ENCODE assay signal across 8 cellular contexts in the genomic region with DNA sequence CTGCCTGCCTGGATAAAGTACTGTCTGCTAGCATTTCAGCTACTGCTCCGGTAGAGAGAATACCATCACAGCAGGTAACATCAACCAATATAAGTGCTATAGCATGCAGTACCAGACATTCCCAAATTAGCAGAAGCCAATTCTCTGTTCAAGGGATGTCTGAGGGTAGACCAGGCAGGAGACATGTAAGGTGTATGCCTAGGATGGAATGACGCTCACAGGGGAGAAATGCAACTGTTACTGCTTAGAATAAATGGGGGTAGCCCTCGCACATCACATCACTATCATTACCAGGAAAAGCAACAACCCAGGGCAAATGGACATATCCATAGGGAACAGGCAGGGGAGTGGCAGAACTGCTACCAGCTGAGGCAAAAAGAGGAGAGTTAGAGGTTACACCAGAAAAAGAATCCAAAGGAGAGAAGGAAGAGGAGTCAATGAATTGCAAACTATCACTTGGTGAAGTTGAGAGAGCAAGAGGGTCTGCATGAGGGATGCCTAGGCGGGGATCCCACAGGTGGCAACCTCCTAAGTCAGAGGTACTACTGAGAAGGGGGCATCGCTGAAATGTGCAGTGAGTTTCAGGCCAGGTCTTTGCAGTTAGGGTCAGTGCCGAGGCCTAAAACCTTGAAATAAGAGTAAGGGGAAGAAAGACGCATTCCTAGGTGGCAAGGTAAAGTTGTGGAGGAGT. TPM values are rescaled to one million over a fixed set of nuclear protein-coding genes. Genes with fewer than 3 reads are reported as not detected.
A peak's percentile ranks its signal among the peaks of the same experiment; 100 is the strongest.
DNase-seq lines count a peak whose midpoint lies in the region; ATAC-seq and TF ChIP-seq lines count a peak whose summit lies in the region.

No MANE protein-coding gene starts in this region.

- H3K27ac ChIP-seq in HCT116 (ENCODE audit: low read depth, low read length) (peak overlapping the region; percentile 91), WERI-Rb-1 (peak overlapping the region; percentile 68), skin epidermis (peak overlapping the region in 19 of 21 experiments; percentile 82 to 96 (median 93))

- POLR2A ChIA-PET in HCT116 (lab: Charles Lee), result no interaction called here

- peaks cover 11% of the 10 kb centered on the region for H3K9me3 Mint-ChIP-seq in glutamatergic neuron (ENCODE audit: unreplicated experiment)

- no peaks in the 10 kb centered on the region for H4K20me1 ChIP-seq in HCT116 (ENCODE audit: insufficient read depth)

- H3K27ac Mint-ChIP-seq in glutamatergic neuron (ENCODE audit: unreplicated experiment), result peak overlapping the region; percentile 93

- ATAC-seq in HCT116 (no peak), HG02852 (IDR thresholded peaks at IDR 0.05; ENCODE audit: unreplicated experiment) (no peak)

- H3K4me3 ChIP-seq in HCT116 (replicated peaks in 1 of 2; ENCODE audit: low read depth in 1 of 2, low read length in 2 of 2) (peak overlapping the region; percentile 81 to 85), WERI-Rb-1 (ENCODE audit: low read depth, low read length) (peak overlapping the region; percentile 84), skin epidermis (peak overlapping the region; percentile 52 to 96 (median 85))

- H3K27me3 Mint-ChIP-seq in glutamatergic neuron (ENCODE audit: unreplicated experiment), result peaks cover 13% of the 10 kb centered on the region

- no peaks in the 10 kb centered on the region for H3K27me3 ChIP-seq in HCT116 (ENCODE audit: insufficient read depth, low read length)
- H3K27me3 ChIP-seq in WERI-Rb-1 (ENCODE audit: insufficient read depth, low read depth, severe bottlenecking), result no peaks in the 10 kb centered on the region

- peaks cover 30% of the 10 kb centered on the region for H3K79me2 ChIP-seq in HCT116 (ENCODE audit: insufficient read depth, low read length)

- RAD21 ChIA-PET in HCT116 (lab: Charles Lee; ENCODE audit: low non-redundant PET in 1 of 2, low total read pairs in 2 of 2, uncharacterized antibody in 2 of 2, unreplicated experiment in 2 of 2), result interaction anchor here in 1 of 2 experiments (0.6 kb wide), 1 partner anchor 11 kb away, joined by 3 read pairs; no protein-coding TSS in a partner anchor

- H3K36me3 Mint-ChIP-seq in glutamatergic neuron (ENCODE audit: unreplicated experiment), result no peaks in the 10 kb centered on the region

- TF ChIP-seq CTCF in HCT116 (IDR thresholded peaks at IDR 0.05 in 2 of 3, conservative IDR thresholded peaks at IDR 0.05 in 1 of 3; ENCODE audit: borderline replicate concordance in 1 of 3, insufficient read depth in 1 of 3, low read depth in 2 of 3, low read length in 2 of 3), result no peak
- no peak for TF ChIP-seq CTCF in WERI-Rb-1 (IDR thresholded peaks at IDR 0.05; ENCODE audit: low read depth, low read length)
- no peak for TF ChIP-seq CTCF in glutamatergic neuron (IDR thresholded peaks at IDR 0.05; ENCODE audit: partially characterized antibody, unreplicated experiment)

- no peak for DNase-seq in HCT116 (ENCODE audit: low read depth, low spot score)
- DNase-seq in WERI-Rb-1, result no peak
- no peak for DNase-seq in glutamatergic neuron
- DNase-seq in LoVo (ENCODE audit: low spot score), result no peak
- no peak for DNase-seq in stimulated activated CD4-positive, alpha-beta T cell treated with anti-CD3 and anti-CD28 coated beads, Interleukin-4, amount 100 ng/mL, for 1 hour
- no peak for DNase-seq in hepatic stellate cell (ENCODE audit: low spot score)

- H2AFZ ChIP-seq in HCT116 (ENCODE audit: low read depth, low read length, poor library complexity, severe bottlenecking), result no peak overlapping the region

- peak overlapping the region; percentile 86 for H3K9ac ChIP-seq in HCT116 (ENCODE audit: low read length)

- TF ChIP-seq RAD21 in HCT116 (IDR thresholded peaks at IDR 0.05; ENCODE audit: low read depth), result no peak

- H3K36me3 ChIP-seq in HCT116 (ENCODE audit: control insufficient read depth in 1 of 2, insufficient read depth in 2 of 2, low read length in 2 of 2), result peaks cover 33 to 34% of the 10 kb centered on the region in 2 experiments
- H3K36me3 ChIP-seq in WERI-Rb-1, result peaks cover 48% of the 10 kb centered on the region

- no peak for TF ChIP-seq POLR2A in HCT116 (IDR thresholded peaks at IDR 0.05; ENCODE audit: borderline replicate concordance, extremely low read depth, insufficient read depth, insufficient read length)

- H3K9me3 ChIP-seq in HCT116 (ENCODE audit: control insufficient read depth in 1 of 2, insufficient read depth in 1 of 2, low read depth in 1 of 2, low read length in 2 of 2) (no peaks in the 10 kb centered on the region), WERI-Rb-1 (ENCODE audit: severe bottlenecking) (no peaks in the 10 kb centered on the region)

- H3K4me3 Mint-ChIP-seq in glutamatergic neuron (ENCODE audit: unreplicated experiment), result peak overlapping the region; percentile 94

- H3K4me2 ChIP-seq in HCT116 (ENCODE audit: low read length), result peak overlapping the region; percentile 88

- H3K4me1 ChIP-seq in HCT116 (ENCODE audit: control insufficient read depth in 1 of 2, insufficient read depth in 2 of 2, low read length in 2 of 2), result peaks cover 11 to 34% of the 10 kb centered on the region in 2 experiments

- H3K4me1 Mint-ChIP-seq in glutamatergic neuron (ENCODE audit: low read depth, unreplicated experiment), result peaks cover 15% of the 10 kb centered on the region

- no peaks in the 10 kb centered on the region for H3K9me2 ChIP-seq in HCT116 (ENCODE audit: insufficient read depth)

- CTCF ChIA-PET in HCT116 (lab: Charles Lee), result interaction anchor here (1.0 to 1.3 kb wide), 2 partner anchors 11 to 78 kb away, joined by 3 to 4 read pairs; no protein-coding TSS in a partner anchor

- intact Hi-C loops in HCT116 (cut with micrococcal nuclease), result loop anchor here (5.0 kb wide), 3 partner anchors 150 to 525 kb away; a partner anchor contains a TSS

- BruUV-seq in HCT116 (replicated peaks; lab: Mats Ljungman, UMichigan), result no TSS peak

TF ChIP-seq in HCT116, 20 proteins besides CTCF, POLR2A, EP300 and RAD21:
- TF ChIP-seq CEBPB (IDR thresholded peaks at IDR 0.05; ENCODE audit: low read depth), result no peak
- TF ChIP-seq TCF7L2 (IDR thresholded peaks at IDR 0.05; ENCODE audit: borderline replicate concordance, extremely low read depth, insufficient read depth, insufficient read length), result no peak
- TF ChIP-seq, protein P1, sequence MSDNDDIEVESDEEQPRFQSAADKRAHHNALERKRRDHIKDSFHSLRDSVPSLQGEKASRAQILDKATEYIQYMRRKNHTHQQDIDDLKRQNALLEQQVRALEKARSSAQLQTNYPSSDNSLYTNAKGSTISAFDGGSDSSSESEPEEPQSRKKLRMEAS (IDR thresholded peaks at IDR 0.05), result no peak
- no peak for TF ChIP-seq SP1 (IDR thresholded peaks at IDR 0.05; ENCODE audit: low read depth)
- TF ChIP-seq ELF1 (IDR thresholded peaks at IDR 0.05; ENCODE audit: borderline replicate concordance, low read depth), result no peak
- no peak for TF ChIP-seq FOSL1 (IDR thresholded peaks at IDR 0.05; ENCODE audit: low read depth)
- no peak for TF ChIP-seq EZH2phosphoT487 (IDR thresholded peaks at IDR 0.05; ENCODE audit: borderline replicate concordance)
- no peak for TF ChIP-seq ZNF274 (IDR thresholded peaks at IDR 0.05; ENCODE audit: low read depth, low read length)

RNA-seq across cellular contexts. Expression of a gene that starts 1.1 kb away (rescaled TPM):
- total RNA-seq in HCT116 (2021; ENCODE audit: unreplicated experiment) (70.9 TPM), glutamatergic neuron (ENCODE audit: unreplicated experiment) (80.5 TPM)
- 39.1 and 62.2 TPM in 2 replicates for polyA plus RNA-seq in HCT116 (2012)

RNA-seq across cellular contexts. Expression of a gene that starts 10.2 kb away (rescaled TPM):
- not detected for total RNA-seq in HCT116 (2021; ENCODE audit: unreplicated experiment)
- 0.01 and 0.07 TPM in 2 replicates for polyA plus RNA-seq in HCT116 (2012)
- total RNA-seq in glutamatergic neuron (ENCODE audit: unreplicated experiment), result 44.9 TPM

RNA-seq across cellular contexts. Expression of a gene that starts 50.6 kb away (rescaled TPM):
- total RNA-seq in HCT116 (2021; ENCODE audit: unreplicated experiment), result 169 TPM
- 74.5 and 89.8 TPM in 2 replicates for polyA plus RNA-seq in HCT116 (2012)
- total RNA-seq in glutamatergic neuron (ENCODE audit: unreplicated experiment), result 166 TPM

RNA-seq across cellular contexts. Expression of a gene that starts 55.2 kb away (rescaled TPM):
- total RNA-seq in HCT116 (2021; ENCODE audit: unreplicated experiment) (not detected), glutamatergic neuron (ENCODE audit: unreplicated experiment) (0.07 TPM)
- polyA plus RNA-seq in HCT116 (2012), result not detected in 2 replicates

RNA-seq across cellular contexts. Expression of a gene that starts 55.4 kb away (rescaled TPM):
- total RNA-seq in HCT116 (2021; ENCODE audit: unreplicated experiment) (not detected), glutamatergic neuron (ENCODE audit: unreplicated experiment) (not detected)
- polyA plus RNA-seq in HCT116 (2012), result not detected in 2 replicates

Comparison
In these comparisons a context has a peak if more than half of its experiments do, and no peak if none do; other contexts are left out.
1. RNA of a gene that starts 10.2 kb away (total RNA-seq): 44.9 TPM in glutamatergic neuron (single experiment); not detected in HCT116 (single experiment); every median in the first group is over 10 times any median in the second.
2. Peak in every context shown above with its lines, with median percentiles within 50 percentile points of each other: H3K27ac ChIP-seq and H3K4me3 ChIP-seq.